23 cellular contexts compared by ENCODE assay signal in the genomic region with DNA sequence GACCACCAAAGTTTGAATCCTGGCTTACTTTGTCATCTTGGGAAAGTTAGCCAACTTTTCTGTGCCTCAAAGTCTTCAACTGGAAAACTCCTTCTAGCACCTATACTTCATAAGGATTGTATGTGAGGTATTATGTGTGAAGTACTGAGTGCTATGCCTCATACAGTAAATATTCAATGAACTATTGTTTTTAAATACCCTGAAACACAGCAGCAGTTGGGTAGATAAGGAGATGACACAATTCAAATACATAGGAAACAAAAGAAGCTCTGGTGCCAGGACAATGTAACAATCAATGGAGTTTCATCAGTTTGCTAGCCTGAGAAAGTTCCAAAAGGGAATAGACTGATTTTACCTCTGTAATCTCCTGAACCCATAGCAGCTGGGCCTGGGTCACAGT.
"Had no signal": no experiment of that assay in that cellular context is flagged by ENCODE, and none has a peak within 500 bp of the region (broad histone marks: within the 10 kb centered on the region; RNA-seq: fewer than 3 reads in every experiment).

No MANE protein-coding gene starts in this region.

- ATAC-seq: T-helper 17 cell, WTC11 had no signal

- H3K27me3 Mint-ChIP-seq: activated CD4-positive, alpha-beta memory T cell treated with anti-CD3 and anti-CD28 coated beads, Interleukin-2, amount 10 ng/mL, durations not matched to agents 7 days and 5 days; activated CD4-positive, alpha-beta T cell treated with anti-CD3 and anti-CD28 coated beads, Interleukin-2, amount 10 ng/mL, durations not matched to agents 24 days and 14 days; activated naive CD4-positive, alpha-beta T cell treated with anti-CD3 and anti-CD28 coated beads, Interleukin-2, amount 50 U/mL, for 24 hours; IgD-negative memory B cell; T-helper 17 cell had no signal

- H3K9me3 Mint-ChIP-seq: activated CD4-positive, alpha-beta memory T cell treated with anti-CD3 and anti-CD28 coated beads, Interleukin-2, amount 10 ng/mL, durations not matched to agents 7 days and 5 days; activated CD4-positive, alpha-beta T cell treated with anti-CD3 and anti-CD28 coated beads, Interleukin-2, amount 10 ng/mL, durations not matched to agents 24 days and 14 days; activated naive CD4-positive, alpha-beta T cell treated with anti-CD3 and anti-CD28 coated beads, Interleukin-2, amount 50 U/mL, for 24 hours; activated T-helper 2 cell treated with anti-CD3 and anti-CD28 coated beads, Interferon-gamma antibody, Interleukin-2, Interleukin-4, amounts not matched to agents 10 μg/mL and 5 μg/mL and 100 μg/mL, durations not matched to agents 14 hours and 24 hours and 36 hours; IgD-negative memory B cell; WTC11 had no signal

- H3K27ac Mint-ChIP-seq: activated CD4-positive, alpha-beta memory T cell treated with anti-CD3 and anti-CD28 coated beads, Interleukin-2, amount 10 ng/mL, durations not matched to agents 7 days and 5 days; activated CD4-positive, alpha-beta T cell treated with anti-CD3 and anti-CD28 coated beads, Interleukin-2, amount 10 ng/mL, durations not matched to agents 24 days and 14 days; activated naive CD4-positive, alpha-beta T cell treated with anti-CD3 and anti-CD28 coated beads, Interleukin-2, amount 50 U/mL, for 24 hours; activated T-helper 2 cell treated with anti-CD3 and anti-CD28 coated beads, Interferon-gamma antibody, Interleukin-2, Interleukin-4, amounts not matched to agents 10 μg/mL and 5 μg/mL and 100 μg/mL, durations not matched to agents 14 hours and 24 hours and 36 hours; T-helper 17 cell; WTC11 had no signal

- H3K4me3 Mint-ChIP-seq: activated CD4-positive, alpha-beta memory T cell treated with anti-CD3 and anti-CD28 coated beads, Interleukin-2, amount 10 ng/mL, durations not matched to agents 7 days and 5 days; activated CD4-positive, alpha-beta T cell treated with anti-CD3 and anti-CD28 coated beads, Interleukin-2, amount 10 ng/mL, durations not matched to agents 24 days and 14 days; activated naive CD4-positive, alpha-beta T cell treated with anti-CD3 and anti-CD28 coated beads, Interleukin-2, amount 50 U/mL, for 24 hours; IgD-negative memory B cell; T-helper 17 cell; WTC11 had no signal

- DNase-seq: activated CD4-positive, alpha-beta memory T cell treated with anti-CD3 and anti-CD28 coated beads, Interleukin-2, amount 10 ng/mL, durations not matched to agents 7 days and 5 days; activated CD4-positive, alpha-beta T cell treated with anti-CD3 and anti-CD28 coated beads, Interleukin-2, amount 10 ng/mL, durations not matched to agents 24 days and 14 days; activated CD4-positive, CD25-positive, alpha-beta regulatory T cell treated with anti-CD3 and anti-CD28 coated beads, Interleukin-2, amount 50 U/mL, for 72 hours; activated CD8-positive, alpha-beta memory T cell treated with anti-CD3 and anti-CD28 coated beads, Interleukin-2, amount 50 U/mL, for 48 hours; activated T-cell treated with anti-CD3 and anti-CD28 coated beads, Interleukin-2, amount 50 U/mL, for 48 hours; central memory CD4-positive, alpha-beta T cell; KG1; NCI-H1092; NCI-H1417 treated with DMSO at 0.1 percent for 48 hours; NCI-H1694; NCI-H2029; NCI-H2107; NCI-H2171 treated with DMSO at 0.1 percent for 48 hours; NCI-H226; NCI-H526; NCI-H82; SIG-M5; T-helper 17 cell; T-helper 9 cell had no signal

- H3K4me1 Mint-ChIP-seq: activated CD4-positive, alpha-beta memory T cell treated with anti-CD3 and anti-CD28 coated beads, Interleukin-2, amount 10 ng/mL, durations not matched to agents 7 days and 5 days; activated CD4-positive, alpha-beta T cell treated with anti-CD3 and anti-CD28 coated beads, Interleukin-2, amount 10 ng/mL, durations not matched to agents 24 days and 14 days; activated naive CD4-positive, alpha-beta T cell treated with anti-CD3 and anti-CD28 coated beads, Interleukin-2, amount 50 U/mL, for 24 hours; WTC11 had no signal
